In the genomic region with DNA sequence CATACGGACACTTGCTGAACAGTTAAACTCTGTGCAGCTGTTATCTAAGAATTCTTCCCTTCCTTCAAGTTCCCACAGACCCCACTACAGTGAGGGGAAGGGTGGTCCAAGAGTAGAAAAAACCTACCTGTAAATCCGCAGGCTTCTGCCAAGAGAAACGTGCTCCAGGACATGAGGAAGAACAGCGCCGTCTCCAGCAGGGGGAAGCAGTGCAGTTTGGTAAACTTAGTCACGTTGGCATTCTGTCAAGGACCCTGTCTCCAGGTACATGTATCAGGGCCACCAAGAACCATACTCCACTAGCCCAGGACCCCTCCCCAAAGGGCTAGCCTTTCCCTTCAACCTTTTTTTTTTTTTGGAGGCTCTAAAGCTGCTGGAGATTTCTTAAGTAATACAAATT, we compare ENCODE assay signal across 9 cellular contexts.
DNase-seq lines count a peak whose midpoint lies in the region; ATAC-seq and TF ChIP-seq lines count a peak whose summit lies in the region.
"Had no signal": no experiment of that assay in that cellular context is flagged by ENCODE, and none has a peak within 500 bp of the region (broad histone marks: within the 10 kb centered on the region; RNA-seq: fewer than 3 reads in every experiment).

No MANE protein-coding gene starts in this region.

- H3K4me3 ChIP-seq in SJCRH30 = no peak overlapping the region
- H3K4me3 ChIP-seq: Peyer's patch had no signal

- no peak overlapping the region for H3K4me3 Mint-ChIP-seq in Calu3 (ENCODE audit: low read depth, unreplicated experiment)
- H3K4me3 Mint-ChIP-seq: memory B cell had no signal

- no peaks in the 10 kb centered on the region for H3K27me3 Mint-ChIP-seq in Calu3 (ENCODE audit: unreplicated experiment)
- H3K27me3 Mint-ChIP-seq: memory B cell had no signal

- BruUV-seq in Calu3 (replicated peaks; lab: Mats Ljungman, UMichigan) = no TSS peak

- H3K4me1 Mint-ChIP-seq in Calu3 (ENCODE audit: low read depth, unreplicated experiment) = no peaks in the 10 kb centered on the region

- intact Hi-C loops in Calu3 (cut with micrococcal nuclease; ENCODE audit: unreplicated experiment) = no loop called here

- TF ChIP-seq CTCF in Calu3 (IDR thresholded peaks at IDR 0.05; ENCODE audit: unreplicated experiment) = no peak

- H3K27me3 ChIP-seq in SJCRH30 = no peaks in the 10 kb centered on the region
- H3K27me3 ChIP-seq: Peyer's patch had no signal

- H3K36me3 ChIP-seq in SJCRH30 = no peaks in the 10 kb centered on the region
- H3K36me3 ChIP-seq: Peyer's patch had no signal

- H3K27ac Mint-ChIP-seq in Calu3 (ENCODE audit: unreplicated experiment) = no peak overlapping the region
- H3K27ac Mint-ChIP-seq: memory B cell had no signal

- no peak overlapping the region for H3K27ac ChIP-seq in SJCRH30
- H3K27ac ChIP-seq: Peyer's patch had no signal

- DNase-seq in Calu3 = peak; percentile 36
- DNase-seq in SJCRH30 = peak; percentile 11 to 24
- peak; percentile 66 for DNase-seq in iPS-NIHi7 (ENCODE audit: extremely low spot score)
- no peak for DNase-seq in NK-92 (lab: John Stamatoyannopoulos, UW; ENCODE audit: unreplicated experiment)
- no peak for DNase-seq in OCI-M2 (lab: John Stamatoyannopoulos, UW; ENCODE audit: unreplicated experiment)
- DNase-seq: Peyer's patch had no signal

- CTCF ChIA-PET in Calu3 (lab: Charles Lee) = no interaction called here

- no peaks in the 10 kb centered on the region for H3K9me3 ChIP-seq in SJCRH30 (replicated peaks)
- H3K9me3 ChIP-seq: Peyer's patch had no signal

- no peaks in the 10 kb centered on the region for H3K9me3 Mint-ChIP-seq in Calu3 (ENCODE audit: low read depth, unreplicated experiment)
- H3K9me3 Mint-ChIP-seq: memory B cell had no signal

- ATAC-seq in GM18502 (IDR thresholded peaks at IDR 0.05; ENCODE audit: poor library complexity, unreplicated experiment) (peak; percentile 24), HG03045 (IDR thresholded peaks at IDR 0.05; ENCODE audit: unreplicated experiment) (no peak)

- peaks cover 11% of the 10 kb centered on the region for H3K36me3 Mint-ChIP-seq in Calu3 (ENCODE audit: insufficient read depth, unreplicated experiment)

- peaks cover 3% of the 10 kb centered on the region for H3K4me1 ChIP-seq in SJCRH30
- H3K4me1 ChIP-seq: Peyer's patch had no signal

Comparison
In these comparisons a context has a peak if more than half of its experiments do, and no peak if none do; other contexts are left out.
1. DNase-seq: peak in Calu3 (single experiment), SJCRH30 (2 of 2) and iPS-NIHi7 (single experiment); none in NK-92 (single experiment) and OCI-M2 (single experiment).